In genomic region chrX:1336331-1337143, GRCh38 we compare ENCODE assay signal across 9 cellular contexts. TPM values are rescaled to one million over a fixed set of nuclear protein-coding genes. Genes with fewer than 3 reads are reported as not detected.
A peak's percentile ranks its signal among the peaks of the same experiment; 100 is the strongest.
DNase-seq lines count a peak whose midpoint lies in the region; ATAC-seq and TF ChIP-seq lines count a peak whose summit lies in the region.
"Had no signal": no experiment of that assay in that cellular context is flagged by ENCODE, and none has a peak within 500 bp of the region (broad histone marks: within the 10 kb centered on the region; RNA-seq: fewer than 3 reads in every experiment).

Gene IL3RA, plus strand, starts transcription at chrX:1336785. Its CDS starts 4,981 bp downstream, at chrX:1341766.

- POLR2A ChIA-PET in Caco-2 (lab: Charles Lee), result no interaction called here

- H3K4me1 ChIP-seq in Caco-2 (no peaks in the 10 kb centered on the region), neural progenitor cell (no peaks in the 10 kb centered on the region), Karpas-422 (ENCODE audit: low read length) (no peaks in the 10 kb centered on the region)

- H3K4me2 ChIP-seq in neural progenitor cell (no peak within 1 kb of the TSS), Karpas-422 (ENCODE audit: low read depth, low read length, poor library complexity, severe bottlenecking) (no peak within 1 kb of the TSS)

- H3K4me1 Mint-ChIP-seq in Caco-2 (ENCODE audit: low read depth, unreplicated experiment) (no peaks in the 10 kb centered on the region), neural progenitor cell (no peaks in the 10 kb centered on the region)
- H3K4me1 Mint-ChIP-seq in effector memory CD8-positive, alpha-beta T cell (ENCODE audit: low read depth in 2 of 2), result peaks cover 12 to 14% of the 10 kb centered on the region in 2 donors

- H3K36me3 ChIP-seq in Caco-2 (ENCODE audit: control insufficient read depth, insufficient read depth, low read length) (no peaks in the 10 kb centered on the region), neural progenitor cell (no peaks in the 10 kb centered on the region), Karpas-422 (ENCODE audit: insufficient read depth, low read length) (peaks cover 15% of the 10 kb centered on the region)

- no TSS peak for BruUV-seq in Caco-2 (replicated peaks; lab: Mats Ljungman, UMichigan)

- H3K79me2 ChIP-seq in neural progenitor cell (ENCODE audit: low read depth), result no peaks in the 10 kb centered on the region
- no peaks in the 10 kb centered on the region for H3K79me2 ChIP-seq in Karpas-422 (ENCODE audit: low read length)

- TF ChIP-seq CTCF in Caco-2 (IDR thresholded peaks at IDR 0.05; ENCODE audit: insufficient read depth in 1 of 2, low read depth in 1 of 2, low read length in 1 of 2, severe bottlenecking in 1 of 2, unreplicated experiment in 1 of 2) (no peak), neural progenitor cell (IDR thresholded peaks at IDR 0.05) (no peak)

- CTCF ChIA-PET in Caco-2 (lab: Charles Lee), result no interaction called here

- H3K9me3 ChIP-seq in Caco-2 (no peaks in the 10 kb centered on the region), neural progenitor cell (ENCODE audit: low read depth) (peaks cover 10% of the 10 kb centered on the region), Karpas-422 (ENCODE audit: low read length) (peaks cover 6% of the 10 kb centered on the region; the same call in 1 of the 2 replicates)

- ATAC-seq in GM21423 (IDR thresholded peaks at IDR 0.05; ENCODE audit: unreplicated experiment) (peak; percentile 58), HG03139 (IDR thresholded peaks at IDR 0.05; ENCODE audit: unreplicated experiment) (no peak)
- ATAC-seq in effector memory CD8-positive, alpha-beta T cell (replicated peaks), result peak; percentile 46

- no peaks in the 10 kb centered on the region for H4K20me1 ChIP-seq in neural progenitor cell (ENCODE audit: low read depth)
- H4K20me1 ChIP-seq in Karpas-422 (ENCODE audit: insufficient read depth, low read depth, low read length), result no peaks in the 10 kb centered on the region

- H3K27ac Mint-ChIP-seq in Caco-2 (ENCODE audit: unreplicated experiment) (peak within 1 kb of the TSS; percentile 8), neural progenitor cell (peak within 1 kb of the TSS; percentile 44)
- H3K27ac Mint-ChIP-seq in effector memory CD8-positive, alpha-beta T cell, result peak within 1 kb of the TSS; percentile 51 to 61

- H2AFZ ChIP-seq in neural progenitor cell (replicated peaks), result no peak within 1 kb of the TSS
- H2AFZ ChIP-seq in Karpas-422 (ENCODE audit: low read length), result no peak within 1 kb of the TSS

- H3K9me3 Mint-ChIP-seq in Caco-2 (ENCODE audit: unreplicated experiment) (no peaks in the 10 kb centered on the region), neural progenitor cell (peaks cover 3% of the 10 kb centered on the region)
- H3K9me3 Mint-ChIP-seq in effector memory CD8-positive, alpha-beta T cell, result peaks cover 0 to 4% of the 10 kb centered on the region in 2 donors

- H3K27ac ChIP-seq in neural progenitor cell (no peak within 1 kb of the TSS), Karpas-422 (ENCODE audit: low read length) (no peak within 1 kb of the TSS)

- intact Hi-C loops in Caco-2 (cut with micrococcal nuclease; ENCODE audit: unreplicated experiment), result no loop called here

- no peaks in the 10 kb centered on the region for H3K27me3 Mint-ChIP-seq in Caco-2 (ENCODE audit: insufficient read depth, unreplicated experiment)
- peaks cover 7 to 31% of the 10 kb centered on the region in 2 donors for H3K27me3 Mint-ChIP-seq in effector memory CD8-positive, alpha-beta T cell
- no peaks in the 10 kb centered on the region for H3K27me3 Mint-ChIP-seq in neural progenitor cell (ENCODE audit: insufficient read depth, low read depth)

- H3K9me2 ChIP-seq in Karpas-422 (replicated peaks; ENCODE audit: insufficient read depth, low read length), result no peaks in the 10 kb centered on the region

- H3K4me3 ChIP-seq in Caco-2 (ENCODE audit: low read depth, low read length), result no peak within 1 kb of the TSS
- no peak within 1 kb of the TSS for H3K4me3 ChIP-seq in neural progenitor cell
- H3K4me3 ChIP-seq in Karpas-422 (ENCODE audit: low read length), result no peak within 1 kb of the TSS

- no peaks in the 10 kb centered on the region for H3F3A ChIP-seq in neural progenitor cell (ENCODE audit: low read depth)

- H3K27me3 ChIP-seq in Caco-2 (replicated peaks; ENCODE audit: control insufficient read depth, insufficient read depth, low read length), result no peaks in the 10 kb centered on the region
- H3K27me3 ChIP-seq in neural progenitor cell, result no peaks in the 10 kb centered on the region
- no peaks in the 10 kb centered on the region for H3K27me3 ChIP-seq in Karpas-422 (ENCODE audit: low read length)

- no peak within 1 kb of the TSS for H3K9ac ChIP-seq in neural progenitor cell
- no peak within 1 kb of the TSS for H3K9ac ChIP-seq in Karpas-422 (ENCODE audit: low read length)

- H3K4me3 Mint-ChIP-seq in Caco-2 (ENCODE audit: unreplicated experiment), result peak within 1 kb of the TSS; percentile 31
- H3K4me3 Mint-ChIP-seq in effector memory CD8-positive, alpha-beta T cell, result peak within 1 kb of the TSS; percentile 73 to 76
- H3K4me3 Mint-ChIP-seq in neural progenitor cell, result no peak within 1 kb of the TSS

- DNase-seq in Caco-2, result no peak
- DNase-seq in NOMO-1 treated with DMSO at 0.1 percent for 48 hours (lab: John Stamatoyannopoulos, UW; ENCODE audit: unreplicated experiment), result peak; percentile 94
- DNase-seq in effector memory CD8-positive, alpha-beta T cell, result no peak
- no peak for DNase-seq in neural progenitor cell (ENCODE audit: low spot score)
- DNase-seq in NCI-H526 (lab: John Stamatoyannopoulos, UW), result no peak
- no peak for DNase-seq in Karpas-422

- H3K36me3 Mint-ChIP-seq in Caco-2 (ENCODE audit: insufficient read depth, unreplicated experiment) (no peaks in the 10 kb centered on the region), neural progenitor cell (peaks cover 2% of the 10 kb centered on the region)
- no peaks in the 10 kb centered on the region for H3K36me3 Mint-ChIP-seq in effector memory CD8-positive, alpha-beta T cell (ENCODE audit: insufficient read depth)

RNA-seq across cellular contexts. Expression of gene IL3RA, which starts in this region (rescaled TPM):
- 0.21 TPM in 1 of 2 replicates, not detected in the other for total RNA-seq in Caco-2 (2022)
- not detected in 2 replicates for total RNA-seq in neural progenitor cell (ENCODE audit: low replicate concordance)
- not detected in 2 replicates for total RNA-seq in Karpas-422 (2014; rRNA removed; shearing (Covaris generic); ENCODE audit: low replicate concordance)
- total RNA-seq: HT1080 had no signal
